17 cellular contexts compared by ENCODE assay signal in the genomic region with DNA sequence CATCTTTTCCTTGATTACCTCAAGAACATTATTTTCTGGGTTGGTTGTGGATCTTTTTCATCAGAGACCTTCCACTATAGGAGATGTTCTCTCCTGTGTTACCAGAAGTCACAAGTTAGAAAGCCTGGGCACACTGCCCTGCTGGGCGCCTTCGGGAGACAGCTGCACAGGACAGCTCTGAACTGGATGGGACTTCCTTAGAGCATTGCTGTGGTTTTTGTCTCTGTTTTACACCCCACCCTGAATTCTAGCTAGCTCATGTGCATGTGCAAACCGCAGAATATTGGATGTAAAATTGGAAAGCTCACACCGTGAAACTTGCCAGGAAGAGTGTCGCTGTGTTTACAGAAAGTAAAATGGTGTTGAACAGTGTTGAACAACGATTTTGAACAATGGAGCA. TPM values are rescaled to one million over a fixed set of nuclear protein-coding genes. Genes with fewer than 3 reads are reported as not detected.
DNase-seq lines count a peak whose midpoint lies in the region; FAIRE-seq and TF ChIP-seq lines count a peak whose summit lies in the region.
"Had no signal": no experiment of that assay in that cellular context is flagged by ENCODE, and none has a peak within 500 bp of the region (broad histone marks: within the 10 kb centered on the region; RNA-seq: fewer than 3 reads in every experiment).

No MANE protein-coding gene starts in this region.

- no peaks in the 10 kb centered on the region for H3K9me3 ChIP-seq in keratinocyte (ENCODE audit: control insufficient read depth, low read depth, low read length)
- H3K9me3 ChIP-seq in GM23248 (ENCODE audit: low read depth), result no peaks in the 10 kb centered on the region
- H3K9me3 ChIP-seq: stomach had no signal

- no peak for TF ChIP-seq CTCF in keratinocyte (optimal IDR thresholded peaks at IDR 0.05 in 1 of 3, IDR thresholded peaks at IDR 0.05 in 1 of 3, conservative IDR thresholded peaks at IDR 0.05 in 1 of 3; ENCODE audit: extremely low read depth in 1 of 3, insufficient read depth in 2 of 3, low read length in 3 of 3)

- H2AFZ ChIP-seq in keratinocyte (ENCODE audit: control insufficient read depth, low read length), result peak overlapping the region; percentile 77
- H2AFZ ChIP-seq in GM23248, result no peak overlapping the region

- H4K20me1 ChIP-seq in keratinocyte (ENCODE audit: control insufficient read depth, extremely low read depth, insufficient read depth, low read length), result no peaks in the 10 kb centered on the region
- no peaks in the 10 kb centered on the region for H4K20me1 ChIP-seq in GM23248 (ENCODE audit: insufficient read depth)

- H3K4me1 ChIP-seq in keratinocyte (ENCODE audit: control insufficient read depth, extremely low read depth, insufficient read depth, low read length), result peaks cover 15% of the 10 kb centered on the region
- H3K4me1 ChIP-seq in GM23248 (ENCODE audit: insufficient read depth), result peaks cover 22% of the 10 kb centered on the region

- no peaks in the 10 kb centered on the region for H3K9me1 ChIP-seq in keratinocyte (ENCODE audit: control insufficient read depth, extremely low read depth, insufficient read depth, low read length)

- peaks cover 16% of the 10 kb centered on the region for H3F3A ChIP-seq in GM23248 (ENCODE audit: insufficient read depth)

- no peaks in the 10 kb centered on the region for H3K9me2 ChIP-seq in GM23248 (ENCODE audit: insufficient read depth)

- H3K36me3 ChIP-seq in keratinocyte (ENCODE audit: control insufficient read depth in 2 of 2, extremely low read depth in 1 of 2, insufficient read depth in 2 of 2, low read length in 2 of 2) (no peaks in the 10 kb centered on the region), GM23248 (ENCODE audit: low read depth) (no peaks in the 10 kb centered on the region)
- H3K36me3 ChIP-seq: stomach had no signal

- WGBS in GM23248 (ENCODE audit: low coverage in 1 of 2, low lambda C conversion rate in 2 of 2, missing lambda C conversion rate in 2 of 2), 2 experiments, result 54 to 56% methylated on average over 6 of the region's 6 CpGs

- DNase-seq in H4 (ENCODE audit: low spot score), result peak; percentile 43
- DNase-seq in astrocyte of the hippocampus (ENCODE audit: low read depth, low spot score), result peak; percentile 3
- no peak for DNase-seq in keratinocyte (ENCODE audit: low read depth, low spot score)
- DNase-seq in skeletal muscle cell (ENCODE audit: low read depth), result peak; percentile 24
- DNase-seq in T-helper 2 cell, result no peak
- DNase-seq in GM23248, result no peak
- no peak for DNase-seq in T-helper 9 cell
- no peak for DNase-seq in activated CD4-positive, alpha-beta T cell treated with anti-CD3 and anti-CD28 coated beads for 4 hours
- DNase-seq: activated CD8-positive, alpha-beta T cell treated with anti-CD3 and anti-CD28 coated beads for 36 hours; GF-D8; immature natural killer cell; KBM-7; NCI-H146; NCI-H345; stimulated activated CD4-positive, alpha-beta T cell treated with anti-CD3 and anti-CD28 coated beads, Interleukin-15, amount 100 ng/mL, for 24 hours; stomach had no signal

- in situ Hi-C loops in GM23248 (cut with MboI), result no loop called here

- dilution Hi-C loops in keratinocyte (cut with MboI; ENCODE audit: extremely low pct_ligation_motif_present, low sequenced_read_pairs), result no loop called here

- H3K79me2 ChIP-seq in keratinocyte (ENCODE audit: control insufficient read depth, insufficient read depth, low read length), result no peaks in the 10 kb centered on the region
- no peaks in the 10 kb centered on the region for H3K79me2 ChIP-seq in GM23248 (ENCODE audit: insufficient read depth)

- H3K4me2 ChIP-seq in keratinocyte (ENCODE audit: control insufficient read depth, extremely low read depth, insufficient read depth, low read depth, low read length) (no peak overlapping the region), GM23248 (ENCODE audit: unreplicated experiment) (no peak overlapping the region)

- H3K4me3 ChIP-seq in keratinocyte (ENCODE audit: control insufficient read depth in 2 of 3, extremely low read depth in 1 of 3, insufficient read depth in 2 of 3, low read depth in 1 of 3, low read length in 3 of 3) (no peak overlapping the region), skeletal muscle cell (ENCODE audit: low read depth, low read length) (no peak overlapping the region), GM23248 (no peak overlapping the region)
- H3K4me3 ChIP-seq: stomach had no signal

- H3K27me3 ChIP-seq in keratinocyte (ENCODE audit: control insufficient read depth, extremely low read depth, insufficient read depth, low read length), result no peaks in the 10 kb centered on the region
- peaks cover 30% of the 10 kb centered on the region for H3K27me3 ChIP-seq in GM23248 (replicated peaks; ENCODE audit: insufficient read depth)
- H3K27me3 ChIP-seq: stomach had no signal

- peak; percentile 48 for FAIRE-seq in keratinocyte (lab: Jason Lieb, UNC)
- FAIRE-seq: D721Med had no signal

- H3K27ac ChIP-seq in keratinocyte (ENCODE audit: control insufficient read depth, insufficient read depth, low read length), result no peak overlapping the region
- no peak overlapping the region for H3K27ac ChIP-seq in GM23248
- H3K27ac ChIP-seq: stomach had no signal

- H3K9ac ChIP-seq in keratinocyte (ENCODE audit: control insufficient read depth, extremely low read depth, insufficient read depth, low read length), result no peak overlapping the region
- H3K9ac ChIP-seq in GM23248, result no peak overlapping the region

RNA-seq across cellular contexts. Expression of a gene that starts 54.4 kb away (rescaled TPM):
- total RNA-seq in H4 (2014; rRNA removed; shearing (Covaris generic)), result 1,536 and 1,603 TPM in 2 replicates
- polyA plus RNA-seq in keratinocyte, result 96.3 to 308 TPM (median 191 TPM) in 3 replicates
- 286 TPM for polyA plus RNA-seq in keratinocyte (2011; ENCODE audit: low read depth)
- polyA plus RNA-seq in keratinocyte (2011; cell fraction: cytosol; rRNA removed), result 249 and 356 TPM in 2 replicates
- 54.0 and 117 TPM in 2 replicates for polyA plus RNA-seq in keratinocyte (2011; cell fraction: nucleus; rRNA removed)
- polyA plus RNA-seq in keratinocyte (2012; ENCODE audit: low replicate concordance), result 327 and 349 TPM in 2 replicates
- 7.7 to 190 TPM (median 87.4 TPM) in 3 replicates for polyA minus RNA-seq in keratinocyte
- 91.9 TPM for polyA minus RNA-seq in keratinocyte (2011; cell fraction: cytosol; rRNA and poly(A)+ RNA removed)
- 15.8 and 26.7 TPM in 2 replicates for polyA minus RNA-seq in keratinocyte (2011; cell fraction: nucleus; rRNA and poly(A)+ RNA removed)
- 551 and 1,194 TPM in 2 replicates for total RNA-seq in GM23248 (2014; rRNA removed; shearing (Covaris generic))
- polyA plus RNA-seq in GM23248 (2016; fragmentation: Nextera tagmentation; extraction: Ambion mirVana), result 630 and 670 TPM in 2 replicates

Comparison
In these comparisons a context has a peak if more than half of its experiments do, and no peak if none do; other contexts are left out.
1. DNase-seq: peak in H4 (single experiment), astrocyte of the hippocampus (single experiment) and skeletal muscle cell (single experiment); none in keratinocyte (single experiment), T-helper 2 cell (0 of 5), GM23248 (single experiment), T-helper 9 cell (single experiment) and activated CD4-positive, alpha-beta T cell treated with anti-CD3 and anti-CD28 coated beads for 4 hours (0 of 2).